ENCODE assay signal across 15 cellular contexts in genomic region chr10:50635286-50635685, GRCh38. TPM values are rescaled to one million over a fixed set of nuclear protein-coding genes. Genes with fewer than 3 reads are reported as not detected.
DNase-seq lines count a peak whose midpoint lies in the region; ATAC-seq and TF ChIP-seq lines count a peak whose summit lies in the region.
"Had no signal": no experiment of that assay in that cellular context is flagged by ENCODE, and none has a peak within 500 bp of the region (broad histone marks: within the 10 kb centered on the region; RNA-seq: fewer than 3 reads in every experiment).

No MANE protein-coding gene starts in this region.

- no peaks in the 10 kb centered on the region for H3K36me3 ChIP-seq in breast epithelium
- H3K36me3 ChIP-seq: SJCRH30 had no signal

- TF ChIP-seq CTCF in MCF 10A (IDR thresholded peaks at IDR 0.05; ENCODE audit: unreplicated experiment): no peak
- no peak for TF ChIP-seq CTCF in breast epithelium (IDR thresholded peaks at IDR 0.05)

- no peak overlapping the region for H3K4me3 ChIP-seq in breast epithelium
- H3K4me3 ChIP-seq: SJCRH30 had no signal

- H3K27ac Mint-ChIP-seq in MCF 10A (ENCODE audit: low read depth, unreplicated experiment): no peak overlapping the region
- H3K27ac Mint-ChIP-seq: activated naive CD4-positive, alpha-beta T cell treated with anti-CD3 and anti-CD28 coated beads for 36 hours; memory B cell had no signal

- H3K27me3 ChIP-seq in breast epithelium: no peaks in the 10 kb centered on the region
- H3K27me3 ChIP-seq: SJCRH30 had no signal

- H3K27ac ChIP-seq in breast epithelium: no peak overlapping the region
- H3K27ac ChIP-seq: SJCRH30 had no signal

- no peaks in the 10 kb centered on the region for H3K27me3 Mint-ChIP-seq in MCF 10A (ENCODE audit: insufficient read depth, unreplicated experiment)
- H3K27me3 Mint-ChIP-seq: memory B cell had no signal

- no peaks in the 10 kb centered on the region for H3K9me3 ChIP-seq in breast epithelium
- H3K9me3 ChIP-seq: SJCRH30 had no signal

- DNase-seq in MCF 10A (ENCODE audit: unreplicated experiment): peak; percentile 67
- no peak for DNase-seq in breast epithelium (ENCODE audit: low spot score in 2 of 2)
- peak; percentile 33 for DNase-seq in amniotic stem cell (lab: John Stamatoyannopoulos, UW)
- DNase-seq in fibroblast of the conjunctiva (ENCODE audit: low read depth): peak; percentile 76
- DNase-seq in activated CD8-positive, alpha-beta memory T cell treated with anti-CD3 and anti-CD28 coated beads, Interleukin-2, amount 50 U/mL, for 4 hours: no peak
- no peak for DNase-seq in occipital lobe (lab: John Stamatoyannopoulos, UW)
- no peak for DNase-seq in SK-N-DZ (ENCODE audit: low spot score)
- DNase-seq: activated CD8-positive, alpha-beta memory T cell treated with anti-CD3 and anti-CD28 coated beads for 24 hours; activated naive CD4-positive, alpha-beta T cell treated with anti-CD3 and anti-CD28 coated beads for 36 hours; NCI-H2107; NK-92 treated with Interleukin-12 subunit alpha and Interleukin-12 subunit beta, amount 100 ng/mL, for 24 hours; SJCRH30; stimulated activated CD4-positive, alpha-beta T cell treated with anti-CD3 and anti-CD28 coated beads, Interleukin-12 subunit alpha, Interleukin-12 subunit beta, amount 100 ng/mL, for 4 hours had no signal

- no TSS peak for BruUV-seq in MCF 10A (replicated peaks; lab: Mats Ljungman, UMichigan)

- CTCF ChIA-PET in MCF 10A (lab: Yijun Ruan, JAX): interaction anchor here (0.6 kb wide), 1 partner anchor 1245 kb away, joined by 3 read pairs; no protein-coding TSS in a partner anchor

- H3K4me1 Mint-ChIP-seq in MCF 10A (ENCODE audit: insufficient read depth, unreplicated experiment): peaks cover 14% of the 10 kb centered on the region

- no peak overlapping the region for H3K4me3 Mint-ChIP-seq in MCF 10A (ENCODE audit: unreplicated experiment)
- H3K4me3 Mint-ChIP-seq: activated naive CD4-positive, alpha-beta T cell treated with anti-CD3 and anti-CD28 coated beads for 36 hours; memory B cell had no signal

- H3K36me3 Mint-ChIP-seq in MCF 10A (ENCODE audit: insufficient read depth, unreplicated experiment): no peaks in the 10 kb centered on the region

- no peaks in the 10 kb centered on the region for H3K9me3 Mint-ChIP-seq in MCF 10A (ENCODE audit: unreplicated experiment)
- H3K9me3 Mint-ChIP-seq: activated naive CD4-positive, alpha-beta T cell treated with anti-CD3 and anti-CD28 coated beads for 36 hours; memory B cell had no signal

- ATAC-seq in HG02642 (IDR thresholded peaks at IDR 0.05; ENCODE audit: poor library complexity, unreplicated experiment): no peak

- intact Hi-C loops in MCF 10A (cut with micrococcal nuclease): no loop called here
- intact Hi-C loops in breast epithelium (cut with DNase I; ENCODE audit: low total_unique reads): no loop called here

- POLR2A ChIA-PET in MCF 10A (lab: Yijun Ruan, JAX): interaction anchor here (0.6 to 1.3 kb wide), 2 partner anchors 9 to 23 kb away, joined by 4 to 5 read pairs; no protein-coding TSS in a partner anchor

- no peak for TF ChIP-seq POLR2A in breast epithelium (IDR thresholded peaks at IDR 0.05)

- no peaks in the 10 kb centered on the region for H3K4me1 ChIP-seq in breast epithelium
- H3K4me1 ChIP-seq: SJCRH30 had no signal

RNA-seq across cellular contexts. Expression of gene SGMS1, which starts 11.5 kb away (rescaled TPM):
- total RNA-seq in MCF 10A (2022) (21.7 and 24.7 TPM in 2 replicates), breast epithelium (100 to 1,000 TPM in 1 of 3 donors, 10 to 100 TPM in 2; 66.5 to 114 (median 80.1) TPM), occipital lobe (46.5 TPM)
- 7.8 and 8.0 TPM in 2 replicates for polyA plus RNA-seq in SK-N-DZ (2014; cell fraction: cytosol; rRNA removed)
- 5.1 and 6.7 TPM in 2 replicates for polyA plus RNA-seq in SK-N-DZ (2014; cell fraction: nucleus; rRNA removed)

Comparison
In these comparisons a context has a peak if more than half of its experiments do, and no peak if none do; other contexts are left out.
1. DNase-seq: peak in MCF 10A (single experiment), amniotic stem cell (single experiment) and fibroblast of the conjunctiva (single experiment); none in breast epithelium (0 of 2), activated CD8-positive, alpha-beta memory T cell treated with anti-CD3 and anti-CD28 coated beads, Interleukin-2, amount 50 U/mL, for 4 hours (single experiment), occipital lobe (single experiment) and SK-N-DZ (single experiment).